25 cellular contexts compared by ENCODE assay signal in genomic region chr9:86796671-86797070, GRCh38.
"Had no signal": no experiment of that assay in that cellular context is flagged by ENCODE, and none has a peak within 500 bp of the region (broad histone marks: within the 10 kb centered on the region; RNA-seq: fewer than 3 reads in every experiment).

No MANE protein-coding gene starts in this region.

- H3K27me3 Mint-ChIP-seq: activated CD4-positive, alpha-beta T cell treated with anti-CD3 and anti-CD28 coated beads, Interleukin-2, amount 10 ng/mL, durations not matched to agents 7 days and 5 days had no signal

- H3K27me3 ChIP-seq: right lobe of liver had no signal

- H3K4me1 ChIP-seq: right lobe of liver had no signal

- DNase-seq: activated CD4-positive, alpha-beta memory T cell treated with anti-CD3 and anti-CD28 coated beads, Interleukin-2, amount 10 ng/mL, durations not matched to agents 7 days and 5 days; activated CD4-positive, alpha-beta T cell treated with anti-CD3 and anti-CD28 coated beads, Interleukin-2, amount 10 ng/mL, durations not matched to agents 7 days and 5 days; activated CD4-positive, CD25-positive, alpha-beta regulatory T cell treated with anti-CD3 and anti-CD28 coated beads, Interleukin-2, amount 50 U/mL, for 72 hours; activated CD8-positive, alpha-beta memory T cell treated with anti-CD3 and anti-CD28 coated beads, Interleukin-2, amount 50 U/mL, for 48 hours; activated gamma-delta T cell; activated naive CD4-positive, alpha-beta T cell treated with anti-CD3 and anti-CD28 coated beads, Interleukin-2, amount 10 ng/mL, durations not matched to agents 7 days and 5 days; activated naive CD8-positive, alpha-beta T cell treated with anti-CD3 and anti-CD28 coated beads, Interleukin-2, amount 10 ng/mL, durations not matched to agents 7 days and 5 days; activated T-cell treated with anti-CD3 and anti-CD28 coated beads, Interleukin-2, amount 50 U/mL, for 24 hours; amniotic stem cell; caudate nucleus; foreskin fibroblast; kidney glomerular epithelial cell; left ventricle myocardium superior; naive B cell; occipital lobe; right lobe of liver; stimulated activated CD4-positive, alpha-beta T cell treated with anti-CD3 and anti-CD28 coated beads, Interleukin-12 subunit alpha, Interleukin-12 subunit beta, amount 100 ng/mL, for 4 hours; stimulated activated CD4-positive, alpha-beta T cell treated with anti-CD3 and anti-CD28 coated beads, Interleukin-4, amount 100 ng/mL, for 1 hour; stimulated activated naive CD8-positive, alpha-beta T cell treated with anti-CD3 and anti-CD28 coated beads, Interleukin-15, Interleukin-2, amounts not matched to agents 100 U/mL and 50 U/mL, for 24 hours; T-helper 9 cell; WERI-Rb-1 had no signal

- H3K4me3 Mint-ChIP-seq: activated CD4-positive, alpha-beta memory T cell treated with anti-CD3 and anti-CD28 coated beads, Interleukin-2, amount 10 ng/mL, durations not matched to agents 7 days and 5 days; activated CD4-positive, alpha-beta T cell treated with anti-CD3 and anti-CD28 coated beads, Interleukin-2, amount 10 ng/mL, durations not matched to agents 7 days and 5 days; activated naive CD4-positive, alpha-beta T cell treated with anti-CD3 and anti-CD28 coated beads, Interleukin-2, amount 10 ng/mL, durations not matched to agents 7 days and 5 days; activated naive CD8-positive, alpha-beta T cell treated with anti-CD3 and anti-CD28 coated beads, Interleukin-2, amount 10 ng/mL, durations not matched to agents 7 days and 5 days; activated T-cell treated with anti-CD3 and anti-CD28 coated beads, Interleukin-2, amount 50 U/mL, for 24 hours; naive B cell; neural crest cell; T-helper 1 cell treated with Interleukin-12 subunit alpha and Interleukin-12 subunit beta and Interleukin-4 antibody, amounts not matched to agents 30 μg/mL and 1 μg/mL, for 36 hours; type B pancreatic cell had no signal

- H3K36me3 ChIP-seq: right lobe of liver, thoracic aorta, WERI-Rb-1 had no signal

- H3K27ac ChIP-seq: right lobe of liver, WERI-Rb-1 had no signal

- H3K27ac Mint-ChIP-seq: activated CD4-positive, alpha-beta memory T cell treated with anti-CD3 and anti-CD28 coated beads, Interleukin-2, amount 10 ng/mL, durations not matched to agents 7 days and 5 days; activated CD4-positive, alpha-beta T cell treated with anti-CD3 and anti-CD28 coated beads, Interleukin-2, amount 10 ng/mL, durations not matched to agents 7 days and 5 days; activated naive CD4-positive, alpha-beta T cell treated with anti-CD3 and anti-CD28 coated beads, Interleukin-2, amount 10 ng/mL, durations not matched to agents 7 days and 5 days; activated naive CD8-positive, alpha-beta T cell treated with anti-CD3 and anti-CD28 coated beads, Interleukin-2, amount 10 ng/mL, durations not matched to agents 7 days and 5 days; activated T-cell treated with anti-CD3 and anti-CD28 coated beads, Interleukin-2, amount 50 U/mL, for 24 hours; naive B cell; T-helper 1 cell treated with Interleukin-12 subunit alpha and Interleukin-12 subunit beta and Interleukin-4 antibody, amounts not matched to agents 30 μg/mL and 1 μg/mL, for 36 hours; type B pancreatic cell had no signal

- H3K4me3 ChIP-seq: right lobe of liver had no signal

- ATAC-seq: right lobe of liver; stimulated activated naive CD8-positive, alpha-beta T cell treated with anti-CD3 and anti-CD28 coated beads, Interleukin-15, Interleukin-2, amounts not matched to agents 100 U/mL and 50 U/mL, for 24 hours had no signal

- H3K9me3 Mint-ChIP-seq: activated CD4-positive, alpha-beta memory T cell treated with anti-CD3 and anti-CD28 coated beads, Interleukin-2, amount 10 ng/mL, durations not matched to agents 7 days and 5 days; activated CD4-positive, alpha-beta T cell treated with anti-CD3 and anti-CD28 coated beads, Interleukin-2, amount 10 ng/mL, durations not matched to agents 7 days and 5 days; activated naive CD4-positive, alpha-beta T cell treated with anti-CD3 and anti-CD28 coated beads, Interleukin-2, amount 10 ng/mL, durations not matched to agents 7 days and 5 days; activated naive CD8-positive, alpha-beta T cell treated with anti-CD3 and anti-CD28 coated beads, Interleukin-2, amount 10 ng/mL, durations not matched to agents 7 days and 5 days; activated T-cell treated with anti-CD3 and anti-CD28 coated beads, Interleukin-2, amount 50 U/mL, for 24 hours; naive B cell; T-helper 1 cell treated with Interleukin-12 subunit alpha and Interleukin-12 subunit beta and Interleukin-4 antibody, amounts not matched to agents 30 μg/mL and 1 μg/mL, for 36 hours; type B pancreatic cell had no signal

- H3K36me3 Mint-ChIP-seq: activated naive CD4-positive, alpha-beta T cell treated with anti-CD3 and anti-CD28 coated beads, Interleukin-2, amount 10 ng/mL, durations not matched to agents 7 days and 5 days; activated naive CD8-positive, alpha-beta T cell treated with anti-CD3 and anti-CD28 coated beads, Interleukin-2, amount 10 ng/mL, durations not matched to agents 7 days and 5 days; naive B cell; type B pancreatic cell had no signal

- H3K4me1 Mint-ChIP-seq: activated CD4-positive, alpha-beta memory T cell treated with anti-CD3 and anti-CD28 coated beads, Interleukin-2, amount 10 ng/mL, durations not matched to agents 7 days and 5 days; activated CD4-positive, alpha-beta T cell treated with anti-CD3 and anti-CD28 coated beads, Interleukin-2, amount 10 ng/mL, durations not matched to agents 7 days and 5 days; activated naive CD4-positive, alpha-beta T cell treated with anti-CD3 and anti-CD28 coated beads, Interleukin-2, amount 10 ng/mL, durations not matched to agents 7 days and 5 days; activated naive CD8-positive, alpha-beta T cell treated with anti-CD3 and anti-CD28 coated beads, Interleukin-2, amount 10 ng/mL, durations not matched to agents 7 days and 5 days; naive B cell had no signal

- H3K9me3 ChIP-seq: right lobe of liver, thoracic aorta had no signal
